In the genomic region with DNA sequence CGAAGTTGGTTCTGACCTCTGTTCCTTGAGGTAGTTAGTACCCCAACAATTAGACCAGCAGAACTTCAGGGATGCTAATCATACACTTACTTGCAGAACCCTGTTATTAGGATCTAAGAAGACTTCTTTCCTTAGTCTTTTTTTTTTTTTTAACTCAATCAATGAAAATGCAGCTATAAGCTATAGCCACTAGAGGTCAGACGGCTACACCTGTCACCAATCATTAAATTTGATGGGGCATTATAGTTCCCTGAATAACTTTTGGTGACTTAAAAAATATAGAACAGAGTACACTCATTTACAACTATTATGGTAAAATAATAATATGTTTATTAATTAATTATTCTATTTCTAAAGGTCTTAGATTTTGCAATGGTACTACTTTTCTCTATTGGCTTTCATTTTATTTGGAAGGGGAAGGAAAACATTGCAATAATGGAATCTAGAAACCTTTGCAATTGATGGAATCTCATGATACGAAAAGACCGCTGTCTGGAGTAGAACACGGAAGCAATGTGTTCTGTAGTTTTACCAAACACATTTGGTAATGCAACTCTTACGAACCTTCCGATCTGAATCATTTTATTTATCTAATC, we compare ENCODE assay signal across 8 cellular contexts.
DNase-seq lines count a peak whose midpoint lies in the region; ATAC-seq, FAIRE-seq and TF ChIP-seq lines count a peak whose summit lies in the region.

No MANE protein-coding gene starts in this region.

- H3K4me2 ChIP-seq in Karpas-422 (ENCODE audit: low read depth, low read length, poor library complexity, severe bottlenecking) (no peak overlapping the region), astrocyte (ENCODE audit: low read length) (no peak overlapping the region)

- TF ChIP-seq CTCF in astrocyte (IDR thresholded peaks at IDR 0.05; ENCODE audit: insufficient read depth, low read depth, low read length) = peak; percentile 65

- DNase-seq in DMS 273 (lab: John Stamatoyannopoulos, UW; ENCODE audit: unreplicated experiment) (peak; percentile 20), DMS 273 treated with DMSO at 0.1 percent for 48 hours (lab: John Stamatoyannopoulos, UW) (no peak), Karpas-422 (peak; percentile 71), astrocyte (ENCODE audit: low read depth) (no peak), memory B cell (ENCODE audit: low spot score in 2 of 2) (no peak)
- no peak for DNase-seq in activated CD8-positive, alpha-beta memory T cell treated with anti-CD3 and anti-CD28 coated beads, Interleukin-2, amount 50 U/mL, for 4 hours
- no peak for DNase-seq in activated T-cell treated with anti-CD3 and anti-CD28 coated beads, Interleukin-2, amount 50 U/mL, for 48 hours

- no peaks in the 10 kb centered on the region for H3K9me3 ChIP-seq in Karpas-422 (ENCODE audit: low read length)
- no peaks in the 10 kb centered on the region for H3K9me3 ChIP-seq in astrocyte (ENCODE audit: insufficient read depth, low read depth, low read length)

- no peaks in the 10 kb centered on the region for H3K9me2 ChIP-seq in Karpas-422 (replicated peaks; ENCODE audit: insufficient read depth, low read length)

- H3K27me3 ChIP-seq in Karpas-422 (ENCODE audit: low read length) (no peaks in the 10 kb centered on the region), astrocyte (ENCODE audit: insufficient read depth, low read length) (no peaks in the 10 kb centered on the region)

- H3K4me3 ChIP-seq in Karpas-422 (ENCODE audit: low read length) (no peak overlapping the region), astrocyte (ENCODE audit: insufficient read depth, low read depth, low read length) (no peak overlapping the region)

- H3K4me1 ChIP-seq in Karpas-422 (ENCODE audit: low read length) = no peaks in the 10 kb centered on the region
- no peaks in the 10 kb centered on the region for H3K4me1 ChIP-seq in astrocyte (ENCODE audit: insufficient read depth, low read length)

- H3K27me3 Mint-ChIP-seq in astrocyte (ENCODE audit: low read depth, unreplicated experiment) = no peaks in the 10 kb centered on the region
- no peaks in the 10 kb centered on the region for H3K27me3 Mint-ChIP-seq in memory B cell

- H3K9me3 Mint-ChIP-seq in astrocyte (ENCODE audit: unreplicated experiment) (no peaks in the 10 kb centered on the region), memory B cell (no peaks in the 10 kb centered on the region)

- H3K4me1 Mint-ChIP-seq in astrocyte (ENCODE audit: low read depth, unreplicated experiment) (no peaks in the 10 kb centered on the region), memory B cell (no peaks in the 10 kb centered on the region)

- H2AFZ ChIP-seq in Karpas-422 (ENCODE audit: low read length) (no peak overlapping the region), astrocyte (ENCODE audit: low read depth, low read length) (no peak overlapping the region)

- H3K9ac ChIP-seq in Karpas-422 (ENCODE audit: low read length) (no peak overlapping the region), astrocyte (ENCODE audit: low read length) (no peak overlapping the region)

- peak; percentile 22 for ATAC-seq in memory B cell (ENCODE audit: low read depth)
- ATAC-seq in HG03108 (IDR thresholded peaks at IDR 0.05; ENCODE audit: unreplicated experiment) = no peak

- H3K36me3 ChIP-seq in Karpas-422 (ENCODE audit: insufficient read depth, low read length) = no peaks in the 10 kb centered on the region
- H3K36me3 ChIP-seq in astrocyte (ENCODE audit: insufficient read depth, low read length) = no peaks in the 10 kb centered on the region

- no peak overlapping the region for H3K27ac Mint-ChIP-seq in astrocyte (ENCODE audit: unreplicated experiment)
- no peak overlapping the region for H3K27ac Mint-ChIP-seq in memory B cell

- no peaks in the 10 kb centered on the region for H3K79me2 ChIP-seq in Karpas-422 (ENCODE audit: low read length)
- H3K79me2 ChIP-seq in astrocyte (ENCODE audit: insufficient read depth, low read length) = no peaks in the 10 kb centered on the region

- H3K36me3 Mint-ChIP-seq in astrocyte (ENCODE audit: low read depth, unreplicated experiment) = no peaks in the 10 kb centered on the region
- H3K36me3 Mint-ChIP-seq in memory B cell = no peaks in the 10 kb centered on the region

- H3K27ac ChIP-seq in Karpas-422 (ENCODE audit: low read length) (no peak overlapping the region), astrocyte (ENCODE audit: low read depth, low read length) (no peak overlapping the region)

- no peaks in the 10 kb centered on the region for H4K20me1 ChIP-seq in Karpas-422 (ENCODE audit: insufficient read depth, low read depth, low read length)
- H4K20me1 ChIP-seq in astrocyte (ENCODE audit: insufficient read depth, low read length) = no peaks in the 10 kb centered on the region

- H3K4me3 Mint-ChIP-seq in astrocyte (ENCODE audit: unreplicated experiment) (no peak overlapping the region), memory B cell (no peak overlapping the region)

- FAIRE-seq in astrocyte (lab: Jason Lieb, UNC) = no peak

Comparison
In these comparisons a context has a peak if more than half of its experiments do, and no peak if none do; other contexts are left out.
1. DNase-seq: peak in DMS 273 (single experiment) and Karpas-422 (single experiment); none in DMS 273 treated with DMSO at 0.1 percent for 48 hours (single experiment), astrocyte (single experiment), memory B cell (0 of 2), activated CD8-positive, alpha-beta memory T cell treated with anti-CD3 and anti-CD28 coated beads, Interleukin-2, amount 50 U/mL, for 4 hours (single experiment) and activated T-cell treated with anti-CD3 and anti-CD28 coated beads, Interleukin-2, amount 50 U/mL, for 48 hours (0 of 2).